In genomic region chr20:3165473-3166337, GRCh38 we compare ENCODE assay signal across 9 cellular contexts. TPM values are rescaled to one million over a fixed set of nuclear protein-coding genes. Genes with fewer than 3 reads are reported as not detected.
DNase-seq lines count a peak whose midpoint lies in the region; TF ChIP-seq lines count a peak whose summit lies in the region.
"Had no signal": no experiment of that assay in that cellular context is flagged by ENCODE, and none has a peak within 500 bp of the region (broad histone marks: within the 10 kb centered on the region; RNA-seq: fewer than 3 reads in every experiment).

No MANE protein-coding gene starts in this region.

- TF ChIP-seq POLR2A in erythroblast (IDR thresholded peaks at IDR 0.05; ENCODE audit: low read length): no peak

- H3K27me3 ChIP-seq in neuronal stem cell (ENCODE audit: control insufficient read depth in 3 of 3, insufficient read depth in 3 of 3, low read depth in 1 of 3, low read length in 3 of 3) (peaks cover 0 to 13% (median 0%) of the 10 kb centered on the region in 3 experiments), PC-9 (ENCODE audit: insufficient read depth, low read depth) (no peaks in the 10 kb centered on the region)

- H3K9me2 ChIP-seq in PC-9 (ENCODE audit: insufficient read depth): no peaks in the 10 kb centered on the region

- H2AFZ ChIP-seq in neuronal stem cell (ENCODE audit: low read length): no peak overlapping the region
- H2AFZ ChIP-seq in PC-9: no peak overlapping the region

- no peak overlapping the region for H4K91ac ChIP-seq in neuronal stem cell (ENCODE audit: low read depth, low read length, poor library complexity)

- no peaks in the 10 kb centered on the region for H3K79me2 ChIP-seq in PC-9 (ENCODE audit: low read depth)

- CTCF ChIA-PET in PC-9 (lab: Charles Lee): no interaction called here

- no peak overlapping the region for H2BK12ac ChIP-seq in neuronal stem cell (ENCODE audit: low read length)

- no peak overlapping the region for H2BK5ac ChIP-seq in neuronal stem cell (ENCODE audit: low read length)

- peak overlapping the region; percentile 28 for H3K23ac ChIP-seq in neuronal stem cell (ENCODE audit: low read depth, low read length, poor library complexity)

- no peak overlapping the region for H3K18ac ChIP-seq in neuronal stem cell (ENCODE audit: low read length)

- H2BK15ac ChIP-seq in neuronal stem cell (ENCODE audit: low read length): no peak overlapping the region

- POLR2A ChIA-PET in PC-9 (lab: Charles Lee; ENCODE audit: unreplicated experiment): no interaction called here

- no peak overlapping the region for H4K8ac ChIP-seq in neuronal stem cell (ENCODE audit: low read depth, low read length)

- H4K20me1 ChIP-seq in PC-9 (ENCODE audit: insufficient read depth): no peaks in the 10 kb centered on the region

- peak; percentile 98 for DNase-seq in DMS53 (lab: John Stamatoyannopoulos, UW)
- DNase-seq in NCI-H2029 (lab: John Stamatoyannopoulos, UW): peak; percentile 92
- DNase-seq in cerebellum (ENCODE audit: low spot score): peak; percentile 60
- no peak for DNase-seq in neuronal stem cell (ENCODE audit: low spot score)
- DNase-seq in activated T-cell treated with anti-CD3 and anti-CD28 coated beads, Interleukin-2, amount 50 U/mL, for 1 hour: no peak
- no peak for DNase-seq in erythroblast (lab: John Stamatoyannopoulos, UW)
- DNase-seq in NCI-H1930 (lab: John Stamatoyannopoulos, UW): no peak
- DNase-seq in PC-9: no peak
- DNase-seq: effector memory CD4-positive, alpha-beta T cell had no signal

- BruUV-seq in PC-9 (replicated peaks; lab: Mats Ljungman, UMichigan): no TSS peak

- no peaks in the 10 kb centered on the region for H3K36me3 ChIP-seq in neuronal stem cell (replicated peaks in 1 of 2; ENCODE audit: control insufficient read depth in 2 of 2, insufficient read depth in 2 of 2, low read length in 2 of 2)
- H3K36me3 ChIP-seq in PC-9 (ENCODE audit: low read depth): no peaks in the 10 kb centered on the region

- peaks cover 7% of the 10 kb centered on the region for H3K79me1 ChIP-seq in neuronal stem cell (ENCODE audit: low read depth, low read length)

- no peak overlapping the region for H3K4me3 ChIP-seq in neuronal stem cell (ENCODE audit: low read length in 2 of 2)
- H3K4me3 ChIP-seq in PC-9: no peak overlapping the region

- no CpG with 5 or more reads among the region's 45 CpGs for WGBS in neuronal stem cell (ENCODE audit: extremely low coverage in 2 of 2, insufficient read length in 2 of 2, insufficient replicate concordance in 1 of 2), 2 donors

- H3F3A ChIP-seq in PC-9 (ENCODE audit: insufficient read depth, low read depth): no peaks in the 10 kb centered on the region

- H3K9me3 ChIP-seq in neuronal stem cell (replicated peaks in 1 of 2; ENCODE audit: control insufficient read depth in 2 of 2, insufficient read depth in 1 of 2, low read depth in 1 of 2, low read length in 2 of 2) (peaks cover 0 to 2% of the 10 kb centered on the region in 2 donors), PC-9 (ENCODE audit: insufficient read depth, low read depth) (no peaks in the 10 kb centered on the region)

- peak overlapping the region; percentile 40 for H3K9ac ChIP-seq in neuronal stem cell (ENCODE audit: low read depth, low read length, poor library complexity)

- no peak overlapping the region for H2BK120ac ChIP-seq in neuronal stem cell (ENCODE audit: low read depth, low read length)

- H3K27ac ChIP-seq in neuronal stem cell (replicated peaks; ENCODE audit: low read length): no peak overlapping the region
- H3K27ac ChIP-seq in PC-9: no peak overlapping the region

- H3K4me2 ChIP-seq in neuronal stem cell (ENCODE audit: insufficient read depth, low read length, poor library complexity, severe bottlenecking) (no peak overlapping the region), PC-9 (no peak overlapping the region)

- no peak for TF ChIP-seq CTCF in PC-9 (conservative IDR thresholded peaks at IDR 0.05)

- H3K4me1 ChIP-seq in neuronal stem cell (ENCODE audit: control insufficient read depth in 2 of 2, insufficient read depth in 1 of 2, low read depth in 1 of 2, low read length in 2 of 2) (peaks cover 0 to 3% of the 10 kb centered on the region in 2 donors), PC-9 (replicated peaks; ENCODE audit: insufficient read depth) (no peaks in the 10 kb centered on the region)

- H3K14ac ChIP-seq in neuronal stem cell (ENCODE audit: low read length): no peak overlapping the region

- no peak overlapping the region for H3K4ac ChIP-seq in neuronal stem cell (ENCODE audit: low read length)

- no peak overlapping the region for H2AK5ac ChIP-seq in neuronal stem cell (ENCODE audit: low read depth, low read length)

- intact Hi-C loops in PC-9 (cut with micrococcal nuclease; ENCODE audit: unreplicated experiment): no loop called here

RNA-seq across cellular contexts. Expression of gene FASTKD5, which starts 6.0 kb away (rescaled TPM):
- 16.6 TPM for total RNA-seq in cerebellum
- 6.6 TPM for polyA plus RNA-seq in neuronal stem cell (2013, experiment 1 of 2)
- 6.4 TPM for polyA plus RNA-seq in neuronal stem cell (2013, experiment 2 of 2)
- 11.6 and 16.2 TPM in 2 replicates for total RNA-seq in PC-9 (2021)

RNA-seq across cellular contexts. Expression of gene UBOX5, which starts 6.0 kb away (rescaled TPM):
- total RNA-seq in cerebellum: 3.6 TPM
- 4.5 TPM for polyA plus RNA-seq in neuronal stem cell (2013, experiment 1 of 2)
- polyA plus RNA-seq in neuronal stem cell (2013, experiment 2 of 2): 4.4 TPM
- total RNA-seq in PC-9 (2021): 6.4 and 9.4 TPM in 2 replicates

RNA-seq across cellular contexts. Expression of gene LZTS3, which starts 7.6 kb away (rescaled TPM):
- total RNA-seq in cerebellum (20.1 TPM), PC-9 (2021) (10.4 and 17.6 TPM in 2 replicates)
- polyA plus RNA-seq in neuronal stem cell (2013, experiment 1 of 2): 8.4 TPM
- polyA plus RNA-seq in neuronal stem cell (2013, experiment 2 of 2): 8.7 TPM

RNA-seq across cellular contexts. Expression of gene DDRGK1, which starts 38.8 kb away (rescaled TPM):
- total RNA-seq in cerebellum: 25.1 TPM
- 29.3 TPM for polyA plus RNA-seq in neuronal stem cell (2013, experiment 1 of 2)
- 30.0 TPM for polyA plus RNA-seq in neuronal stem cell (2013, experiment 2 of 2)
- 70.4 and 87.6 TPM in 2 replicates for total RNA-seq in PC-9 (2021)

RNA-seq across cellular contexts. Expression of gene ITPA, which starts 43.6 kb away (rescaled TPM):
- 14.2 TPM for total RNA-seq in cerebellum
- polyA plus RNA-seq in neuronal stem cell (2013, experiment 1 of 2): 31.8 TPM
- polyA plus RNA-seq in neuronal stem cell (2013, experiment 2 of 2): 32.2 TPM
- 69.2 and 93.5 TPM in 2 replicates for total RNA-seq in PC-9 (2021)

Comparison
In these comparisons a context has a peak if more than half of its experiments do, and no peak if none do; other contexts are left out.
1. DNase-seq: peak in DMS53 (single experiment), NCI-H2029 (single experiment) and cerebellum (single experiment); none in neuronal stem cell (single experiment), activated T-cell treated with anti-CD3 and anti-CD28 coated beads, Interleukin-2, amount 50 U/mL, for 1 hour (single experiment), erythroblast (0 of 2), NCI-H1930 (0 of 2) and PC-9 (0 of 2).